16 cellular contexts compared by ENCODE assay signal in genomic region chr10:124341768-124342135, GRCh38.
DNase-seq lines count a peak whose midpoint lies in the region; ATAC-seq, FAIRE-seq and TF ChIP-seq lines count a peak whose summit lies in the region.
"Had no signal": no experiment of that assay in that cellular context is flagged by ENCODE, and none has a peak within 500 bp of the region (broad histone marks: within the 10 kb centered on the region; RNA-seq: fewer than 3 reads in every experiment).

No MANE protein-coding gene starts in this region.

- H3K4me1 Mint-ChIP-seq in T-helper 1 cell treated with Interleukin-12 subunit alpha and Interleukin-12 subunit beta and Interleukin-4 antibody, amounts not matched to agents 30 μg/mL and 1 μg/mL, for 36 hours (ENCODE audit: low read depth): peaks cover 16% of the 10 kb centered on the region
- H3K4me1 Mint-ChIP-seq in stimulated activated naive CD8-positive, alpha-beta T cell treated with anti-CD3 and anti-CD28 coated beads, Interleukin-15, Interleukin-2, amounts not matched to agents 100 ng/mL and 50 ng/mL, for 24 hours (ENCODE audit: low read depth): peaks cover 19% of the 10 kb centered on the region
- H3K4me1 Mint-ChIP-seq in HFFc6 (ENCODE audit: low read depth): peaks cover 16% of the 10 kb centered on the region; the same call in 1 of the 2 replicates

- no peak for ATAC-seq in GM21619 (IDR thresholded peaks at IDR 0.05; ENCODE audit: unreplicated experiment)

- no peaks in the 10 kb centered on the region for H3K27me3 Mint-ChIP-seq in T-helper 1 cell treated with Interleukin-12 subunit alpha and Interleukin-12 subunit beta and Interleukin-4 antibody, amounts not matched to agents 30 μg/mL and 1 μg/mL, for 36 hours (ENCODE audit: low read depth)
- H3K27me3 Mint-ChIP-seq in stimulated activated naive CD8-positive, alpha-beta T cell treated with anti-CD3 and anti-CD28 coated beads, Interleukin-15, Interleukin-2, amounts not matched to agents 100 ng/mL and 50 ng/mL, for 24 hours: no peaks in the 10 kb centered on the region
- peaks cover 16% of the 10 kb centered on the region for H3K27me3 Mint-ChIP-seq in HFFc6 (ENCODE audit: insufficient read depth)
- H3K27me3 Mint-ChIP-seq: memory B cell had no signal

- H3K4me3 ChIP-seq in fibroblast of lung (replicated peaks in 1 of 4; ENCODE audit: control extremely low read depth in 1 of 4, insufficient read depth in 1 of 4, low read depth in 3 of 4, low read length in 4 of 4): no peak overlapping the region

- no peaks in the 10 kb centered on the region for H3K9me3 ChIP-seq in fibroblast of lung (ENCODE audit: control insufficient read depth, insufficient read depth, low read depth, low read length)

- H3K27ac Mint-ChIP-seq in T-helper 1 cell treated with Interleukin-12 subunit alpha and Interleukin-12 subunit beta and Interleukin-4 antibody, amounts not matched to agents 30 μg/mL and 1 μg/mL, for 36 hours: peak overlapping the region; percentile 46
- H3K27ac Mint-ChIP-seq in stimulated activated naive CD8-positive, alpha-beta T cell treated with anti-CD3 and anti-CD28 coated beads, Interleukin-15, Interleukin-2, amounts not matched to agents 100 ng/mL and 50 ng/mL, for 24 hours: peak overlapping the region; percentile 4
- no peak overlapping the region for H3K27ac Mint-ChIP-seq in HFFc6
- H3K27ac Mint-ChIP-seq: activated naive CD8-positive, alpha-beta T cell; memory B cell had no signal

- no peak overlapping the region for H3K9ac ChIP-seq in fibroblast of lung (ENCODE audit: insufficient read depth, low read length)

- H3K4me2 ChIP-seq in fibroblast of lung (ENCODE audit: extremely low read depth, insufficient read depth, low read length): no peak overlapping the region

- H3K27me3 ChIP-seq in fibroblast of lung (ENCODE audit: control insufficient read depth, insufficient read depth, low read length): no peaks in the 10 kb centered on the region

- H4K20me1 ChIP-seq in fibroblast of lung (ENCODE audit: control insufficient read depth, extremely low read depth, insufficient read depth, low read length): no peaks in the 10 kb centered on the region

- peaks cover 4% of the 10 kb centered on the region for H3K4me1 ChIP-seq in fibroblast of lung (ENCODE audit: control insufficient read depth, extremely low read depth, insufficient read depth, low read length)

- TF ChIP-seq POLR2A in H54 (IDR thresholded peaks at IDR 0.05; ENCODE audit: low read depth, low read length): no peak

- no peak overlapping the region for H3K4me3 Mint-ChIP-seq in T-helper 1 cell treated with Interleukin-12 subunit alpha and Interleukin-12 subunit beta and Interleukin-4 antibody, amounts not matched to agents 30 μg/mL and 1 μg/mL, for 36 hours
- no peak overlapping the region for H3K4me3 Mint-ChIP-seq in stimulated activated naive CD8-positive, alpha-beta T cell treated with anti-CD3 and anti-CD28 coated beads, Interleukin-15, Interleukin-2, amounts not matched to agents 100 ng/mL and 50 ng/mL, for 24 hours
- no peak overlapping the region for H3K4me3 Mint-ChIP-seq in HFFc6
- H3K4me3 Mint-ChIP-seq: activated naive CD8-positive, alpha-beta T cell had no signal

- H3K9me3 Mint-ChIP-seq in T-helper 1 cell treated with Interleukin-12 subunit alpha and Interleukin-12 subunit beta and Interleukin-4 antibody, amounts not matched to agents 30 μg/mL and 1 μg/mL, for 36 hours: no peaks in the 10 kb centered on the region
- H3K9me3 Mint-ChIP-seq in stimulated activated naive CD8-positive, alpha-beta T cell treated with anti-CD3 and anti-CD28 coated beads, Interleukin-15, Interleukin-2, amounts not matched to agents 100 ng/mL and 50 ng/mL, for 24 hours: no peaks in the 10 kb centered on the region
- H3K9me3 Mint-ChIP-seq in HFFc6: peaks cover 4% of the 10 kb centered on the region; the same call in 1 of the 2 replicates
- H3K9me3 Mint-ChIP-seq: memory B cell had no signal

- H3K27ac ChIP-seq in fibroblast of lung (ENCODE audit: insufficient read depth, low read length): peak overlapping the region; percentile 25
- H3K27ac ChIP-seq: HL-60 had no signal

- no peaks in the 10 kb centered on the region for H3K79me2 ChIP-seq in fibroblast of lung (ENCODE audit: control insufficient read depth, insufficient read depth, low read length)

- no peaks in the 10 kb centered on the region for H3K36me3 Mint-ChIP-seq in T-helper 1 cell treated with Interleukin-12 subunit alpha and Interleukin-12 subunit beta and Interleukin-4 antibody, amounts not matched to agents 30 μg/mL and 1 μg/mL, for 36 hours (ENCODE audit: low read depth)
- H3K36me3 Mint-ChIP-seq in stimulated activated naive CD8-positive, alpha-beta T cell treated with anti-CD3 and anti-CD28 coated beads, Interleukin-15, Interleukin-2, amounts not matched to agents 100 ng/mL and 50 ng/mL, for 24 hours (ENCODE audit: low read depth): no peaks in the 10 kb centered on the region
- no peaks in the 10 kb centered on the region for H3K36me3 Mint-ChIP-seq in HFFc6 (ENCODE audit: low read depth)
- H3K36me3 Mint-ChIP-seq: activated naive CD8-positive, alpha-beta T cell; memory B cell had no signal

- FAIRE-seq in H54 (lab: Jason Lieb, UNC): no peak
- FAIRE-seq: GM19239 had no signal

- peak; percentile 8 for DNase-seq in activated naive CD4-positive, alpha-beta T cell treated with Interleukin-2 at 50 U/mL for 16 hours
- DNase-seq in activated naive CD4-positive, alpha-beta T cell treated with anti-CD3 and anti-CD28 coated beads, Interleukin-2, amount 50 U/mL, for 16 hours: no peak
- DNase-seq in fibroblast of lung (ENCODE audit: low read depth in 2 of 2) (no peak), HFFc6 (no peak), H54 (ENCODE audit: insufficient read length, low spot score) (no peak)
- DNase-seq: AML-193, glutamatergic neuron, NCI-H1105 treated with DMSO at 0.1 percent for 48 hours, NCI-H82 had no signal

- H3K36me3 ChIP-seq in fibroblast of lung (ENCODE audit: control insufficient read depth, insufficient read depth, low read length): no peaks in the 10 kb centered on the region

- TF ChIP-seq CTCF in fibroblast of lung (conservative IDR thresholded peaks at IDR 0.05 in 1 of 2, IDR thresholded peaks at IDR 0.05 in 1 of 2; ENCODE audit: low read depth in 1 of 2, low read length in 2 of 2) (no peak), HFFc6 (IDR thresholded peaks at IDR 0.05) (no peak)

- H2AFZ ChIP-seq in fibroblast of lung (ENCODE audit: low read length): no peak overlapping the region
